ENCODE assay signal across 12 cellular contexts in genomic region chr3:63791974-63792373, GRCh38. TPM values are rescaled to one million over a fixed set of nuclear protein-coding genes. Genes with fewer than 3 reads are reported as not detected.
DNase-seq lines count a peak whose midpoint lies in the region; TF ChIP-seq lines count a peak whose summit lies in the region.
"Had no signal": no experiment of that assay in that cellular context is flagged by ENCODE, and none has a peak within 500 bp of the region (broad histone marks: within the 10 kb centered on the region; RNA-seq: fewer than 3 reads in every experiment).

No MANE protein-coding gene starts in this region.

- TF ChIP-seq POLR2A in stomach (IDR thresholded peaks at IDR 0.05) (no peak), prostate gland (IDR thresholded peaks at IDR 0.05) (no peak)

- no peak for TF ChIP-seq EP300 in stomach (IDR thresholded peaks at IDR 0.05)

- H3K27ac ChIP-seq in smooth muscle cell (ENCODE audit: low read depth) (no peak overlapping the region), stomach (no peak overlapping the region), prostate gland (no peak overlapping the region)

- TF ChIP-seq CTCF in smooth muscle cell (IDR thresholded peaks at IDR 0.05; ENCODE audit: borderline replicate concordance, insufficient read depth, poor library complexity, severe bottlenecking), result peak; percentile 44
- TF ChIP-seq CTCF in stomach (IDR thresholded peaks at IDR 0.05), result no peak
- TF ChIP-seq CTCF in prostate gland (IDR thresholded peaks at IDR 0.05), result peak in 2 of 4 experiments; percentile 10 to 39

- H2AFZ ChIP-seq in smooth muscle cell (ENCODE audit: low read depth), result no peak overlapping the region

- no peaks in the 10 kb centered on the region for H4K20me1 ChIP-seq in smooth muscle cell (ENCODE audit: low read depth)

- no peak overlapping the region for H3K4me2 ChIP-seq in smooth muscle cell

- H3K36me3 ChIP-seq in smooth muscle cell (ENCODE audit: low read depth) (no peaks in the 10 kb centered on the region), stomach (no peaks in the 10 kb centered on the region), prostate gland (no peaks in the 10 kb centered on the region)

- H3K9me3 ChIP-seq in smooth muscle cell (replicated peaks; ENCODE audit: low read depth) (no peaks in the 10 kb centered on the region), stomach (no peaks in the 10 kb centered on the region), prostate gland (no peaks in the 10 kb centered on the region)

- H3K4me1 ChIP-seq in smooth muscle cell (ENCODE audit: low read depth) (peaks cover 4% of the 10 kb centered on the region), stomach (no peaks in the 10 kb centered on the region), prostate gland (replicated peaks) (no peaks in the 10 kb centered on the region)

- no peak overlapping the region for H3K4me3 ChIP-seq in smooth muscle cell
- no peak overlapping the region for H3K4me3 ChIP-seq in stomach
- no peak overlapping the region for H3K4me3 ChIP-seq in prostate gland

- no peak overlapping the region for H3K9ac ChIP-seq in smooth muscle cell (ENCODE audit: low read depth)

- intact Hi-C loops in stomach (cut with DNase I; ENCODE audit: low total_unique reads) (no loop called here), prostate gland (cut with DNase I) (no loop called here)

- H3K27me3 ChIP-seq in smooth muscle cell (ENCODE audit: low read depth) (peaks cover 13% of the 10 kb centered on the region), stomach (no peaks in the 10 kb centered on the region), prostate gland (replicated peaks; ENCODE audit: insufficient read depth) (no peaks in the 10 kb centered on the region)

- peak; percentile 31 for DNase-seq in NCI-H82 (lab: John Stamatoyannopoulos, UW)
- DNase-seq in NCI-H82 treated with DMSO at 0.1 percent for 48 hours (lab: John Stamatoyannopoulos, UW; ENCODE audit: unreplicated experiment), result no peak
- DNase-seq in OCI-M1 (lab: John Stamatoyannopoulos, UW), result peak; percentile 19
- peak; percentile 82 for DNase-seq in fibroblast of gingiva (ENCODE audit: low read depth)
- no peak for DNase-seq in smooth muscle cell (lab: John Stamatoyannopoulos, UW; ENCODE audit: unreplicated experiment)
- DNase-seq in stomach, result no peak
- no peak for DNase-seq in iPS-NIHi11 (ENCODE audit: low spot score)
- no peak for DNase-seq in prostate gland (ENCODE audit: low spot score)
- DNase-seq: CD4-positive, CD25-positive, alpha-beta regulatory T cell; NCI-H1694 had no signal

- no peaks in the 10 kb centered on the region for H3K79me2 ChIP-seq in smooth muscle cell (ENCODE audit: low read depth)

- H3F3A ChIP-seq in smooth muscle cell (ENCODE audit: low read depth), result no peaks in the 10 kb centered on the region

- 14% methylated on average over 1 of the region's 1 CpG for WGBS in smooth muscle cell (ENCODE audit: low lambda C conversion rate)
- 0 to 9% (median 2%) methylated on average over 1 of the region's 1 CpG for WGBS in stomach, 5 donors
- 3% methylated on average over 1 of the region's 1 CpG for whole genome bisulfite sequencing in prostate gland

RNA-seq across cellular contexts. Expression of gene C3orf49, which starts 27.1 kb away (rescaled TPM):
- not detected in 2 replicates for total RNA-seq in smooth muscle cell
- 0.25 TPM in 1 of 2 replicates, not detected in the other for polyA plus RNA-seq in smooth muscle cell
- total RNA-seq in stomach, result not detected
- polyA plus RNA-seq in stomach, result not detected
- total RNA-seq in prostate gland, result not detected
- total RNA-seq: CD4-positive, CD25-positive, alpha-beta regulatory T cell; skeletal muscle tissue; ureter had no signal
- polyA plus RNA-seq: CD4-positive, CD25-positive, alpha-beta regulatory T cell had no signal

Comparison
In these comparisons a context has a peak if more than half of its experiments do, and no peak if none do; other contexts are left out.
1. DNase-seq: peak in NCI-H82 (single experiment), OCI-M1 (single experiment) and fibroblast of gingiva (single experiment); none in NCI-H82 treated with DMSO at 0.1 percent for 48 hours (single experiment), smooth muscle cell (single experiment), stomach (single experiment), iPS-NIHi11 (single experiment) and prostate gland (single experiment).